18 cellular contexts compared by ENCODE assay signal in genomic region chr1:67882196-67882958, GRCh38. TPM values are rescaled to one million over a fixed set of nuclear protein-coding genes. Genes with fewer than 3 reads are reported as not detected.
"Had no signal": no experiment of that assay in that cellular context is flagged by ENCODE, and none has a peak within 500 bp of the region (broad histone marks: within the 10 kb centered on the region; RNA-seq: fewer than 3 reads in every experiment).

No MANE protein-coding gene starts in this region.

- H3K27ac ChIP-seq: ascending aorta, parathyroid adenoma, right lobe of liver, suprapubic skin had no signal

- H3K9ac ChIP-seq: parathyroid adenoma had no signal

- H3K4me3 ChIP-seq: ascending aorta, right lobe of liver, smooth muscle cell, suprapubic skin had no signal

- H3K36me3 ChIP-seq: ascending aorta, right lobe of liver, suprapubic skin had no signal

- H3K9me3 ChIP-seq: ascending aorta, right lobe of liver, suprapubic skin had no signal

- ATAC-seq: activated CD8-positive, alpha-beta T cell treated with anti-CD3 and anti-CD28 coated beads, Interleukin-2, amount 10 ng/mL, durations not matched to agents 7 days and 5 days; left lobe of liver; right lobe of liver; stimulated activated naive CD8-positive, alpha-beta T cell treated with anti-CD3 and anti-CD28 coated beads, Interleukin-15, amount 100 ng/mL, for 72 hours had no signal

- H3K79me2 ChIP-seq: parathyroid adenoma had no signal

- H3K27me3 ChIP-seq: ascending aorta, right lobe of liver, suprapubic skin had no signal

- DNase-seq: activated CD4-positive, alpha-beta T cell treated with anti-CD3 and anti-CD28 coated beads, Interleukin-2, amount 10 ng/mL, durations not matched to agents 7 days and 5 days; activated CD4-positive, CD25-positive, alpha-beta regulatory T cell; activated CD8-positive, alpha-beta T cell treated with anti-CD3 and anti-CD28 coated beads, Interleukin-2, amount 10 ng/mL, durations not matched to agents 7 days and 5 days; activated naive CD4-positive, alpha-beta T cell treated with anti-CD3 and anti-CD28 coated beads for 36 hours; activated T-cell treated with anti-CD3 and anti-CD28 coated beads, Interleukin-2, amount 50 U/mL, for 24 hours; effector CD8-positive, alpha-beta T cell; head of caudate nucleus; kidney; midbrain; right lobe of liver; stimulated activated CD4-positive, alpha-beta T cell treated with anti-CD3 and anti-CD28 coated beads, Interleukin-4, amount 100 ng/mL, for 1 hour; stimulated activated naive CD8-positive, alpha-beta T cell treated with anti-CD3 and anti-CD28 coated beads, Interleukin-15, amount 100 ng/mL, for 72 hours; trophoblast cell had no signal

- H2AFZ ChIP-seq: parathyroid adenoma had no signal

- H3K4me2 ChIP-seq: smooth muscle cell had no signal

- H3K4me1 ChIP-seq: ascending aorta, parathyroid adenoma, right lobe of liver, suprapubic skin had no signal

RNA-seq across cellular contexts. Expression of gene GNG12, which starts 49.1 kb away (rescaled TPM):
- total RNA-seq: activated CD8-positive, alpha-beta T cell treated with anti-CD3 and anti-CD28 coated beads, Interleukin-2, amount 10 ng/mL, durations not matched to agents 7 days and 5 days had no signal
